Comparison of ENCODE assay signal across 1 cellular context in the genomic region with DNA sequence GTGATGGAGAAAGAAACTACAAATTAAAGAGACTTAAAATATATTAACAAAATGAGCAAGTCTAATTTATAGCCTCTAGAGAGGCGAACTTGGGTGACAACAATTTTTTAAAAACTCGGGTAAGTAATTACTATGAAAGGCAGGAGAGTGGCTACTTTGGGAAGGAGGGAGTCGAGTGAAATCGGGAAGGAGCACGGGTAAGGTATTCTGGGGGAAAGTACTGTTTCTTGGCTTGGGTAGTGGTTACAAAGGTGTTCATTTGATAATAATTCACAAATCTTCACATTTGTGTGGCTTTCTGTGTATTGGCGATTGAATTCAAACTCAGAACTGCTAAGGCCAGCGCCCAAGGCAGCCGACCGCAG.
TF ChIP-seq lines count a peak whose summit lies in the region.

No MANE protein-coding gene starts in this region.

TF ChIP-seq in A549, 52 proteins besides CTCF, POLR2A, EP300 and RAD21 (continued from another document):
- TF ChIP-seq RNF2 (IDR thresholded peaks at IDR 0.05; ENCODE audit: borderline replicate concordance, low read depth), result no peak
- TF ChIP-seq HOXB5 (CRISPR knock-in tag; IDR thresholded peaks at IDR 0.05), result no peak
- TF ChIP-seq HOXB13 (CRISPR knock-in tag; IDR thresholded peaks at IDR 0.05; ENCODE audit: low read depth), result no peak
- no peak for TF ChIP-seq NFE2L2 (conservative IDR thresholded peaks at IDR 0.05; ENCODE audit: low read length)
- no peak for TF ChIP-seq FOXS1 (CRISPR knock-in tag; IDR thresholded peaks at IDR 0.05)
